Comparison of ENCODE assay signal across 8 cellular contexts in the genomic region with DNA sequence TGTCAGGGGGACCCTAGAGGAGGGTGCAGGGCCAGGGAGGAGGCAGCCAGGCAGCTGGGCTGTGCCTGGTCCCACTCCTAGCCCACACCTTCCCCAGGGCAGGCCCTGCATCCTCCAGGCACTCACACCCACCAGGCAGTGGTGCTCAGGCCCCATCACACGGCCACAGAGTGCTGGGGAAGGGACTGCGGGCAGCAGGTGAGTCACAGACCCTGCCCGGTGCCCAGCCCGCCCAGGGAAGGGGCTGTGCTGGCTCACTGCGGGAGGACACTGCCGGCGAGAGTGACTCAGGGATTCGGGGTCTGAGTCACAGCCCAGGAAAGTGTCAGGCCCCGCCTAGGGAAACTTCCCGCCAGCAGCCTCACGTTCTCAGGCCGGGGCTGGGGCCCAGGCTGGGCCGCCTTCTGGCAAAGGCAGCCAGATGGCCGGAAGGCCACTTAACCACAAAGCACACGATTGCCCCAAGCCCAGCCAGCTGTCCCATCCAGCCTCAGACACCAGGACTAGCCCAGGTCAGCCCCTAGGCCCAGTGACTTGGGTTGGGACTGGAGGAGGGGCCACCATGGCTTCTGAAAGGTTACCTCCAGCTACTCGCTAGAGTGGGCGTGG. TPM values are rescaled to one million over a fixed set of nuclear protein-coding genes. Genes with fewer than 3 reads are reported as not detected.
DNase-seq lines count a peak whose midpoint lies in the region; ATAC-seq and TF ChIP-seq lines count a peak whose summit lies in the region.

No MANE protein-coding gene starts in this region.

- no peaks in the 10 kb centered on the region for H3K9me3 ChIP-seq in BLaER1 treated with 17β-estradiol and CSF1 and Interleukin-3, amounts not matched to agents 10 nM and 100 nM (replicated peaks in 1 of 11)
- no peaks in the 10 kb centered on the region for H3K9me3 ChIP-seq in smooth muscle cell (replicated peaks; ENCODE audit: low read depth)

- no peak overlapping the region for H2AFZ ChIP-seq in smooth muscle cell (ENCODE audit: low read depth)

- H3K27ac ChIP-seq in BLaER1 treated with 17β-estradiol and CSF1 and Interleukin-3, amounts not matched to agents 10 nM and 100 nM = peak overlapping the region; percentile 65 to 91 (median 80); a peak in 21 of 22 replicates
- H3K27ac ChIP-seq in smooth muscle cell (ENCODE audit: low read depth) = peak overlapping the region; percentile 56

- no peaks in the 10 kb centered on the region for H3K79me2 ChIP-seq in smooth muscle cell (ENCODE audit: low read depth)

- DNase-seq in SKM-1 treated with dmso at 0.1 percent for 144 hours (lab: John Stamatoyannopoulos, UW; ENCODE audit: unreplicated experiment) (peak; percentile 85), amniotic epithelial cell (ENCODE audit: low read depth) (peak; percentile 85), hepatic stellate cell (ENCODE audit: low spot score) (peak; percentile 100), smooth muscle cell (lab: John Stamatoyannopoulos, UW; ENCODE audit: unreplicated experiment) (peak; percentile 81), NCI-H69 (lab: John Stamatoyannopoulos, UW) (no peak)

- WGBS in smooth muscle cell (ENCODE audit: low lambda C conversion rate) = 4% methylated on average over 17 of the region's 17 CpGs

- no peaks in the 10 kb centered on the region for H3K27me3 ChIP-seq in BLaER1 treated with 17β-estradiol and CSF1 and Interleukin-3, amounts not matched to agents 10 nM and 100 nM
- H3K27me3 ChIP-seq in smooth muscle cell (ENCODE audit: low read depth) = no peaks in the 10 kb centered on the region

- H4K20me1 ChIP-seq in BLaER1 treated with 17β-estradiol and CSF1 and Interleukin-3, amounts not matched to agents 10 nM and 100 nM = peaks cover 0 to 88% (median 57%) of the 10 kb centered on the region in 11 experiments; a peak in 16 of 22 replicates
- H4K20me1 ChIP-seq in smooth muscle cell (ENCODE audit: low read depth) = no peaks in the 10 kb centered on the region

- peak; percentile 86 for ATAC-seq in GM19452 (IDR thresholded peaks at IDR 0.05; ENCODE audit: unreplicated experiment)
- ATAC-seq in HG03460 (IDR thresholded peaks at IDR 0.05; ENCODE audit: unreplicated experiment) = peak; percentile 82

- TF ChIP-seq CTCF in smooth muscle cell (IDR thresholded peaks at IDR 0.05; ENCODE audit: borderline replicate concordance, insufficient read depth, poor library complexity, severe bottlenecking) = peak; percentile 5

- H3F3A ChIP-seq in smooth muscle cell (ENCODE audit: low read depth) = no peaks in the 10 kb centered on the region

- peak overlapping the region; percentile 80 to 98 (median 96) for H3K4me2 ChIP-seq in BLaER1 treated with 17β-estradiol and CSF1 and Interleukin-3, amounts not matched to agents 10 nM and 100 nM
- peak overlapping the region; percentile 72 for H3K4me2 ChIP-seq in smooth muscle cell

- peak overlapping the region; percentile 60 to 82 (median 73); a peak in 21 of 22 replicates for H3K9ac ChIP-seq in BLaER1 treated with 17β-estradiol and CSF1 and Interleukin-3, amounts not matched to agents 10 nM and 100 nM
- no peak overlapping the region for H3K9ac ChIP-seq in smooth muscle cell (ENCODE audit: low read depth)

- peaks cover 0 to 76% (median 64%) of the 10 kb centered on the region in 11 experiments; a peak in 19 of 22 replicates for H3K36me3 ChIP-seq in BLaER1 treated with 17β-estradiol and CSF1 and Interleukin-3, amounts not matched to agents 10 nM and 100 nM
- no peaks in the 10 kb centered on the region for H3K36me3 ChIP-seq in smooth muscle cell (ENCODE audit: low read depth)

- H3K4me3 ChIP-seq in BLaER1 treated with 17β-estradiol and CSF1 and Interleukin-3, amounts not matched to agents 10 nM and 100 nM = peak overlapping the region in 5 of 10 experiments; percentile 1 to 41 (median 6); a peak in 6 of 20 replicates
- no peak overlapping the region for H3K4me3 ChIP-seq in smooth muscle cell

- H3K4me1 ChIP-seq in BLaER1 treated with 17β-estradiol and CSF1 and Interleukin-3, amounts not matched to agents 10 nM and 100 nM = peaks cover 80 to 98% (median 95%) of the 10 kb centered on the region in 10 experiments
- H3K4me1 ChIP-seq in smooth muscle cell (ENCODE audit: low read depth) = no peaks in the 10 kb centered on the region

RNA-seq across cellular contexts. Expression of a gene that starts 42.2 kb away (rescaled TPM):
- 20.0 and 25.4 TPM in 2 replicates for total RNA-seq in smooth muscle cell
- 31.9 and 32.4 TPM in 2 replicates for polyA plus RNA-seq in smooth muscle cell
